23 cellular contexts compared by ENCODE assay signal in genomic region chr9:114051706-114052105, GRCh38. TPM values are rescaled to one million over a fixed set of nuclear protein-coding genes. Genes with fewer than 3 reads are reported as not detected.
"Had no signal": no experiment of that assay in that cellular context is flagged by ENCODE, and none has a peak within 500 bp of the region (broad histone marks: within the 10 kb centered on the region; RNA-seq: fewer than 3 reads in every experiment).

No MANE protein-coding gene starts in this region.

- ATAC-seq: gastroesophageal sphincter; left cardiac atrium; left ventricle myocardium superior; right cardiac atrium; stimulated activated memory B cell treated with anti-CD40 and anti-IgM and Interleukin-4, amounts not matched to agents 10 μg/mL and 1 μg/mL and 100 μg/mL, for 72 hours; stimulated activated naive CD8-positive, alpha-beta T cell treated with anti-CD3 and anti-CD28 coated beads, Interleukin-15, amount 100 ng/mL, for 72 hours had no signal

- H3K4me1 ChIP-seq: esophagus squamous epithelium, gastroesophageal sphincter, thyroid gland had no signal

- H3K27ac ChIP-seq: esophagus squamous epithelium, gastroesophageal sphincter, thyroid gland had no signal

- H3K9me3 Mint-ChIP-seq: naive B cell; nephron; stimulated activated memory B cell treated with anti-CD40 and anti-IgM and Interleukin-4, amounts not matched to agents 10 μg/mL and 1 μg/mL and 100 μg/mL, for 72 hours; stimulated activated naive CD8-positive, alpha-beta T cell treated with anti-CD3 and anti-CD28 coated beads, Interleukin-15, amount 100 ng/mL, for 72 hours; type B pancreatic cell had no signal

- DNase-seq: cerebellar nuclear complex; dermis blood vessel endothelial cell; esophagus squamous epithelium; foreskin fibroblast; glutamatergic neuron; kidney; left cardiac atrium; left ventricle myocardium superior; mesenchymal stem cell; naive B cell; right cardiac atrium; small intestine; stimulated activated CD4-positive, alpha-beta T cell treated with anti-CD3 and anti-CD28 coated beads, Interleukin-4, amount 100 ng/mL, for 1 hour; stimulated activated naive CD8-positive, alpha-beta T cell treated with anti-CD3 and anti-CD28 coated beads, Interleukin-15, amount 100 ng/mL, for 72 hours; substantia nigra; thyroid gland had no signal

- H3K4me3 ChIP-seq: esophagus squamous epithelium, gastroesophageal sphincter, lung, thyroid gland had no signal

- H3K4me1 Mint-ChIP-seq: nephron; stimulated activated memory B cell treated with anti-CD40 and anti-IgM and Interleukin-4, amounts not matched to agents 10 μg/mL and 1 μg/mL and 100 μg/mL, for 72 hours; stimulated activated naive CD8-positive, alpha-beta T cell treated with anti-CD3 and anti-CD28 coated beads, Interleukin-15, amount 100 ng/mL, for 72 hours had no signal

- H3K27me3 ChIP-seq: esophagus squamous epithelium, gastroesophageal sphincter, thyroid gland had no signal

- H3K9me3 ChIP-seq: esophagus squamous epithelium, gastroesophageal sphincter, thyroid gland had no signal

- H3K4me3 Mint-ChIP-seq: naive B cell; nephron; stimulated activated memory B cell treated with anti-CD40 and anti-IgM and Interleukin-4, amounts not matched to agents 10 μg/mL and 1 μg/mL and 100 μg/mL, for 72 hours; stimulated activated naive CD8-positive, alpha-beta T cell treated with anti-CD3 and anti-CD28 coated beads, Interleukin-15, amount 100 ng/mL, for 72 hours; type B pancreatic cell had no signal

- H3K27me3 Mint-ChIP-seq: naive B cell; stimulated activated naive CD8-positive, alpha-beta T cell treated with anti-CD3 and anti-CD28 coated beads, Interleukin-15, amount 100 ng/mL, for 72 hours; type B pancreatic cell had no signal

- H3K27ac Mint-ChIP-seq: nephron; stimulated activated memory B cell treated with anti-CD40 and anti-IgM and Interleukin-4, amounts not matched to agents 10 μg/mL and 1 μg/mL and 100 μg/mL, for 72 hours; stimulated activated naive CD8-positive, alpha-beta T cell treated with anti-CD3 and anti-CD28 coated beads, Interleukin-15, amount 100 ng/mL, for 72 hours; type B pancreatic cell had no signal

RNA-seq across cellular contexts. Expression of gene AMBP, which starts 26.4 kb away (rescaled TPM):
- total RNA-seq: epithelial cell of proximal tubule, gastroesophageal sphincter, left ventricle myocardium superior, omental fat pad had no signal

RNA-seq across cellular contexts. Expression of gene KIF12, which starts 47.4 kb away (rescaled TPM):
- total RNA-seq: gastroesophageal sphincter, left ventricle myocardium superior had no signal
